7 cellular contexts compared by ENCODE assay signal in the genomic region with DNA sequence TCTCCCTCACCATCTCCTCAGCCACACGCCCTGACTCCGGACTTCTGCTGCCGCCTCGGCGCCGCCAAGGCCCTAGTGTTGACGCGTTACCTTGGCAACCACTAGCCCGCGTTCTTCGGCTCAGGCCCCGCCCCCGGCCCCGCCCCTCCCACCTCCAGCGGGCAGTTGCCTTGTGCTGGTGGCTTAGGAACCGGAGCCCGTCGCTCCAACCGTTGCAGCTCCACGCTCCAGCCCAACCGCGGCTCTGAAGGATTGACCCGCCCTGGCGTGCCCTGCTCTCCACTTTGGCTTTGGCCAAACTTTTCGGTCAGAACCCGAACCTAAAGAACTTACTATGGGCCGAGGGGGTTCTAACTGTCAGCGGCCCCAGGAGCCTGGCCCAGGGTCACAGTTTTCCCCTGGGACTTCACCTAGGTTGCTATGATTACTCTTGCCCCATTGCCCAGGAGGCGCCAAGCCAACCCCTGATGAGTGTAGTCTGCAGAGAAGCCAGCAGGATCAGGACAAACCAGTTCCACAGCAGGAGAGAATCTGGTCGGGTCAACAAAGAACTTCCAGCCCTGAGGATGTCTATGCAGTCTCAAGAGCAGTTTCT. TPM values are rescaled to one million over a fixed set of nuclear protein-coding genes. Genes with fewer than 3 reads are reported as not detected.
DNase-seq lines count a peak whose midpoint lies in the region; ATAC-seq and TF ChIP-seq lines count a peak whose summit lies in the region.

A gene with protein sequence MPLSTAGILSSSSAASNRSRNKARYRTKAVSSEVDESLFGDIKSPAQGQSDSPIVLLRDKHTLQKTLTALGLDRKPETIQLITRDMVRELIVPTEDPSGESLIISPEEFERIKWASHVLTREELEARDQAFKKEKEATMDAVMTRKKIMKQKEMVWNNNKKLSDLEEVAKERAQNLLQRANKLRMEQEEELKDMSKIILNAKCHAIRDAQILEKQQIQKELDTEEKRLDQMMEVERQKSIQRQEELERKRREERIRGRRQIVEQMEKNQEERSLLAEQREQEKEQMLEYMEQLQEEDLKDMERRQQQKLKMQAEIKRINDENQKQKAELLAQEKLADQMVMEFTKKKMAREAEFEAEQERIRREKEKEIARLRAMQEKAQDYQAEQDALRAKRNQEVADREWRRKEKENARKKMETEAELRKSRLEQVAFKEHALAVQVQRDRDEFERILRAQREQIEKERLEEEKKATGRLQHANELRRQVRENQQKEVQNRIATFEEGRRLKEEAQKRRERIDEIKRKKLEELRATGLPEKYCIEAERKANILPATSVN (minus strand): TSS at position 80 of the 595 bp plus-strand sequence. CDS start 67 bp downstream, at position 13.

- POLR2A ChIA-PET in HCT116 (lab: Charles Lee) = interaction anchor here (1.0 to 1.6 kb wide), 3 partner anchors 12 to 16 kb away, joined by 3 to 7 read pairs (median 3); no protein-coding TSS in a partner anchor

- TF ChIP-seq CTCF in HCT116 (IDR thresholded peaks at IDR 0.05 in 2 of 3, conservative IDR thresholded peaks at IDR 0.05 in 1 of 3; ENCODE audit: borderline replicate concordance in 1 of 3, insufficient read depth in 1 of 3, low read depth in 2 of 3, low read length in 2 of 3) = no peak

- peaks cover 19% of the 10 kb centered on the region in 2 experiments for H3K4me1 ChIP-seq in HCT116 (ENCODE audit: control insufficient read depth in 1 of 2, insufficient read depth in 2 of 2, low read length in 2 of 2)

- peak within 1 kb of the TSS; percentile 64 for H3K4me2 ChIP-seq in HCT116 (ENCODE audit: low read length)

- TF ChIP-seq POLR2A in HCT116 (IDR thresholded peaks at IDR 0.05; ENCODE audit: borderline replicate concordance, extremely low read depth, insufficient read depth, insufficient read length) = no peak

- TF ChIP-seq RAD21 in HCT116 (IDR thresholded peaks at IDR 0.05; ENCODE audit: low read depth) = no peak

- peak within 1 kb of the TSS; percentile 55 for H3K27ac ChIP-seq in HCT116 (ENCODE audit: low read depth, low read length)

- H3K4me3 Mint-ChIP-seq in effector memory CD8-positive, alpha-beta T cell = no peak within 1 kb of the TSS

- DNase-seq in HCT116 (ENCODE audit: low read depth, low spot score) = peak; percentile 65
- DNase-seq in NCI-H460 (ENCODE audit: extremely low read depth, low read depth) = peak; percentile 65
- no peak for DNase-seq in effector memory CD8-positive, alpha-beta T cell
- DNase-seq in mesenteric fat pad (ENCODE audit: low spot score) = peak; percentile 93
- no peak for DNase-seq in OCI-M1 (lab: John Stamatoyannopoulos, UW)

- peak within 1 kb of the TSS in 1 of 2 donors; percentile 61 for H3K27ac Mint-ChIP-seq in effector memory CD8-positive, alpha-beta T cell

- peak within 1 kb of the TSS; percentile 8 for H2AFZ ChIP-seq in HCT116 (ENCODE audit: low read depth, low read length, poor library complexity, severe bottlenecking)

- RAD21 ChIA-PET in HCT116 (lab: Charles Lee; ENCODE audit: low non-redundant PET in 1 of 2, low total read pairs in 2 of 2, uncharacterized antibody in 2 of 2, unreplicated experiment in 2 of 2) = interaction anchor here in 1 of 2 experiments (1.0 kb wide), 1 partner anchor 107 kb away, joined by 3 read pairs; no protein-coding TSS in a partner anchor

- CTCF ChIA-PET in HCT116 (lab: Charles Lee) = interaction anchor here (0.8 to 1.7 kb wide), 3 partner anchors 9 to 107 kb away, joined by 3 to 21 read pairs (median 4); no protein-coding TSS in a partner anchor

- no peaks in the 10 kb centered on the region for H3K9me2 ChIP-seq in HCT116 (ENCODE audit: insufficient read depth)

- peaks cover 0 to 19% of the 10 kb centered on the region in 2 donors for H3K27me3 Mint-ChIP-seq in effector memory CD8-positive, alpha-beta T cell

- H3K36me3 ChIP-seq in HCT116 (ENCODE audit: control insufficient read depth in 1 of 2, insufficient read depth in 2 of 2, low read length in 2 of 2) = no peaks in the 10 kb centered on the region

- H3K4me3 ChIP-seq in HCT116 (replicated peaks in 1 of 2; ENCODE audit: low read depth in 1 of 2, low read length in 2 of 2) = peak within 1 kb of the TSS; percentile 22 to 34

- ATAC-seq in HCT116 = peak; percentile 92
- ATAC-seq in effector memory CD8-positive, alpha-beta T cell (replicated peaks) = peak; percentile 57
- no peak for ATAC-seq in GM21447 (IDR thresholded peaks at IDR 0.05; ENCODE audit: unreplicated experiment)
- no peak for ATAC-seq in HG03196 (IDR thresholded peaks at IDR 0.05; ENCODE audit: unreplicated experiment)

- intact Hi-C loops in HCT116 (cut with micrococcal nuclease) = no loop called here

- H3K9me3 ChIP-seq in HCT116 (ENCODE audit: control insufficient read depth in 1 of 2, insufficient read depth in 1 of 2, low read depth in 1 of 2, low read length in 2 of 2) = no peaks in the 10 kb centered on the region; a peak in 1 of 4 replicates

- no TSS peak for BruUV-seq in HCT116 (replicated peaks; lab: Mats Ljungman, UMichigan)

- no peaks in the 10 kb centered on the region for H3K27me3 ChIP-seq in HCT116 (ENCODE audit: insufficient read depth, low read length)

- no peaks in the 10 kb centered on the region for H3K9me3 Mint-ChIP-seq in effector memory CD8-positive, alpha-beta T cell

- no peaks in the 10 kb centered on the region for H3K79me2 ChIP-seq in HCT116 (ENCODE audit: insufficient read depth, low read length)

- H4K20me1 ChIP-seq in HCT116 (ENCODE audit: insufficient read depth) = no peaks in the 10 kb centered on the region

- H3K9ac ChIP-seq in HCT116 (ENCODE audit: low read length) = peak within 1 kb of the TSS; percentile 58

- H3K4me1 Mint-ChIP-seq in effector memory CD8-positive, alpha-beta T cell (ENCODE audit: low read depth in 2 of 2) = peaks cover 0 to 10% of the 10 kb centered on the region in 2 donors

- peaks cover 8% of the 10 kb centered on the region for H3K36me3 Mint-ChIP-seq in effector memory CD8-positive, alpha-beta T cell (ENCODE audit: insufficient read depth)

TF ChIP-seq in HCT116, 20 proteins besides CTCF, POLR2A, EP300 and RAD21:
- TF ChIP-seq, protein P1, sequence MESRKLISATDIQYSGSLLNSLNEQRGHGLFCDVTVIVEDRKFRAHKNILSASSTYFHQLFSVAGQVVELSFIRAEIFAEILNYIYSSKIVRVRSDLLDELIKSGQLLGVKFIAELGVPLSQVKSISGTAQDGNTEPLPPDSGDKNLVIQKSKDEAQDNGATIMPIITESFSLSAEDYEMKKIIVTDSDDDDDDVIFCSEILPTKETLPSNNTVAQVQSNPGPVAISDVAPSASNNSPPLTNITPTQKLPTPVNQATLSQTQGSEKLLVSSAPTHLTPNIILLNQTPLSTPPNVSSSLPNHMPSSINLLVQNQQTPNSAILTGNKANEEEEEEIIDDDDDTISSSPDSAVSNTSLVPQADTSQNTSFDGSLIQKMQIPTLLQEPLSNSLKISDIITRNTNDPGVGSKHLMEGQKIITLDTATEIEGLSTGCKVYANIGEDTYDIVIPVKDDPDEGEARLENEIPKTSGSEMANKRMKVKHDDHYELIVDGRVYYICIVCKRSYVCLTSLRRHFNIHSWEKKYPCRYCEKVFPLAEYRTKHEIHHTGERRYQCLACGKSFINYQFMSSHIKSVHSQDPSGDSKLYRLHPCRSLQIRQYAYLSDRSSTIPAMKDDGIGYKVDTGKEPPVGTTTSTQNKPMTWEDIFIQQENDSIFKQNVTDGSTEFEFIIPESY (IDR thresholded peaks at IDR 0.05; ENCODE audit: extremely low read depth, insufficient replicate concordance, low read length) = no peak
- TF ChIP-seq SP1 (IDR thresholded peaks at IDR 0.05; ENCODE audit: low read depth) (0 out of 2 replicates have a peak, but pooled peaks have one; percentile 41), MAX (IDR thresholded peaks at IDR 0.05) (peak; percentile 18), ZNF274 (IDR thresholded peaks at IDR 0.05; ENCODE audit: low read depth, low read length) (no peak)

RNA-seq across cellular contexts. Expression of the gene that starts here (rescaled TPM):
- total RNA-seq in HCT116 (2021; ENCODE audit: unreplicated experiment) = 0.59 TPM
- 0.52 and 0.91 TPM in 2 replicates for polyA plus RNA-seq in HCT116 (2012)
- total RNA-seq in NCI-H460 (2014; rRNA removed; shearing (Covaris generic)) = 0.35 TPM in 1 of 2 replicates, not detected in the other
- not detected in 2 replicates for polyA plus RNA-seq in NCI-H460 (2014; cell fraction: nucleus; rRNA removed)
- total RNA-seq in mesenteric fat pad = 0.64 TPM

Comparison
In these comparisons a context has a peak if more than half of its experiments do, and no peak if none do; other contexts are left out.
1. Peak in DNase-seq, ATAC-seq, H3K4me3 ChIP-seq, H3K27ac ChIP-seq, H3K9ac ChIP-seq and H3K4me2 ChIP-seq in HCT116; RNA of the gene not detected or under 1 TPM.
2. Peak in DNase-seq in NCI-H460; RNA of the gene not detected or under 1 TPM.
3. Peak in DNase-seq in mesenteric fat pad; RNA of the gene not detected or under 1 TPM.